8 cellular contexts compared by ENCODE assay signal in the genomic region with DNA sequence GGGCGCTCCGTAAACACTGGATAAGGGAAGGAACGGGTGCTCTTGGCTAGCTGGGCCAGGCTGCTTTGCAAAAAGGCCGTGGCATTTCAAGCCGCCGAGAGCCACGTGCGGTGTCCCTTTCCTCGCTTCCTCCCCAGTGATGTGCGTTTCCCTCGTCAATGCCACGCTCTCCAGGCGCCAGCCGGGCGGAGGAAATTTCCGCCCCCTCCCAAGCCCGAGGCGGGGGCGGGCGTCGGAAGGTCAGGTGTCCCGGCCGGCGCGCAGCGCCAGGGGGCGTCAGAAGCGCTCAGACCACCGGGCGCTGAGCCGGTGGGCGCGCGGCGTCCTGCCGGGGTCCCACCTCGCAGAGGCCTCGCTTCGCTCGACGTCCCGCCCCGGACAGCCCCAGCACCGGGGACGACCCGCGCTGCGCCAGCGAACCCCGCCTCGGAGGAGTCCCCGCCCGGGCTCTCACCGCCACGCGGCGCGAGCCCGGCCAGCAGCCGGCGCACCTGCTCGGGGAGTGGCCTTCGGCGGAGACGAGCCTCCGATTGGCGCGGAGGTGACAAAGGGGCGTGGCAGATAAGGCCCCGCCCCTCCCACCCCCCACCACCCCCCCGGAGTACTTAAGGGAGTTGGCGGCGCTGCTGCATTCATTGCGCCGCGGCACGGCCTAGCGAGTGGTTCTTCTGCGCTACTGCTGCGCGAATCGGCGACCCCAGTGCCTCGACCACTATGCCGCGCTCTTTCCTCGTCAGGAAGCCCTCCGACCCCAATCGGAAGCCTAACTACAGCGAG. TPM values are rescaled to one million over a fixed set of nuclear protein-coding genes. Genes with fewer than 3 reads are reported as not detected.
DNase-seq lines count a peak whose midpoint lies in the region; ATAC-seq and TF ChIP-seq lines count a peak whose summit lies in the region.

A gene (plus strand): TSS at position 635 of the 777 bp plus-strand sequence. CDS start 80 bp downstream, at position 715.

- H3K79me2 ChIP-seq in DND-41 (ENCODE audit: insufficient read depth, low read length) (no peaks in the 10 kb centered on the region), GM23248 (ENCODE audit: insufficient read depth) (peaks cover 47% of the 10 kb centered on the region), Loucy (ENCODE audit: insufficient read depth, low read length) (no peaks in the 10 kb centered on the region)

- H3K4me3 ChIP-seq in DND-41 (ENCODE audit: low read depth in 1 of 2, low read length in 2 of 2) (peak within 1 kb of the TSS in 1 of 2 experiments; percentile 55; a peak in 2 of 4 replicates), GM23248 (peak within 1 kb of the TSS; percentile 88), Loucy (ENCODE audit: low read length, poor library complexity, severe bottlenecking) (peak within 1 kb of the TSS; percentile 61), RWPE2 (ENCODE audit: severe bottlenecking) (peak within 1 kb of the TSS; percentile 34), neuronal stem cell (ENCODE audit: low read length in 2 of 2) (peak within 1 kb of the TSS; percentile 75 to 78)

- H2BK12ac ChIP-seq in neuronal stem cell (ENCODE audit: low read length), result peak within 1 kb of the TSS; percentile 66

- H3K18ac ChIP-seq in neuronal stem cell (ENCODE audit: low read length), result peak within 1 kb of the TSS; percentile 94

- H4K20me1 ChIP-seq in DND-41 (ENCODE audit: insufficient read depth, low read length) (peaks cover 33% of the 10 kb centered on the region), GM23248 (ENCODE audit: insufficient read depth) (no peaks in the 10 kb centered on the region), Loucy (ENCODE audit: insufficient read depth, low read length, poor library complexity, severe bottlenecking) (no peaks in the 10 kb centered on the region)

- H4K8ac ChIP-seq in neuronal stem cell (ENCODE audit: low read depth, low read length), result no peak within 1 kb of the TSS

- H2AK5ac ChIP-seq in neuronal stem cell (ENCODE audit: low read depth, low read length), result peak within 1 kb of the TSS; percentile 77

- peaks cover 26% of the 10 kb centered on the region for H3K27me3 ChIP-seq in DND-41 (ENCODE audit: insufficient read depth, low read length, poor library complexity)
- H3K27me3 ChIP-seq in GM23248 (replicated peaks; ENCODE audit: insufficient read depth), result no peaks in the 10 kb centered on the region
- H3K27me3 ChIP-seq in Loucy (ENCODE audit: insufficient read depth, low read length, poor library complexity, severe bottlenecking), result no peaks in the 10 kb centered on the region
- peaks cover 3% of the 10 kb centered on the region for H3K27me3 ChIP-seq in RWPE2 (ENCODE audit: insufficient read depth, poor library complexity, severe bottlenecking)
- peaks cover 56% of the 10 kb centered on the region for H3K27me3 ChIP-seq in foreskin keratinocyte
- H3K27me3 ChIP-seq in neuronal stem cell (ENCODE audit: control insufficient read depth in 3 of 3, insufficient read depth in 3 of 3, low read depth in 1 of 3, low read length in 3 of 3), result peaks cover 2 to 29% (median 15%) of the 10 kb centered on the region in 3 experiments

- H3K9ac ChIP-seq in DND-41 (ENCODE audit: low read depth, low read length) (peak within 1 kb of the TSS; percentile 46), GM23248 (peak within 1 kb of the TSS; percentile 96), Loucy (ENCODE audit: low read depth, low read length, poor library complexity, severe bottlenecking) (peak within 1 kb of the TSS; percentile 51), neuronal stem cell (ENCODE audit: low read depth, low read length, poor library complexity) (peak within 1 kb of the TSS; percentile 85)

- no peaks in the 10 kb centered on the region for H3K9me3 ChIP-seq in DND-41 (ENCODE audit: insufficient read depth, low read length, severe bottlenecking)
- H3K9me3 ChIP-seq in GM23248 (ENCODE audit: low read depth), result no peaks in the 10 kb centered on the region
- H3K9me3 ChIP-seq in Loucy (ENCODE audit: insufficient read depth, low read depth, low read length), result no peaks in the 10 kb centered on the region
- H3K9me3 ChIP-seq in RWPE2 (ENCODE audit: severe bottlenecking), result no peaks in the 10 kb centered on the region
- no peaks in the 10 kb centered on the region for H3K9me3 ChIP-seq in neuronal stem cell (replicated peaks in 1 of 2; ENCODE audit: control insufficient read depth in 2 of 2, insufficient read depth in 1 of 2, low read depth in 1 of 2, low read length in 2 of 2)

- in situ Hi-C loops in GM23248 (cut with MboI), result no loop called here

- H4K91ac ChIP-seq in neuronal stem cell (ENCODE audit: low read depth, low read length, poor library complexity), result no peak within 1 kb of the TSS

- H2BK15ac ChIP-seq in neuronal stem cell (ENCODE audit: low read length), result peak within 1 kb of the TSS; percentile 52

- H3F3A ChIP-seq in GM23248 (ENCODE audit: insufficient read depth), result peaks cover 41% of the 10 kb centered on the region
- H3F3A ChIP-seq in Loucy (ENCODE audit: low read depth), result no peaks in the 10 kb centered on the region

- H3K79me1 ChIP-seq in neuronal stem cell (ENCODE audit: low read depth, low read length), result peaks cover 3% of the 10 kb centered on the region

- ATAC-seq in DND-41 (ENCODE audit: insufficient read depth, low read depth) (peak; percentile 92), RWPE2 (ENCODE audit: low read depth) (peak; percentile 87), foreskin keratinocyte (peak; percentile 81)

- H2AFZ ChIP-seq in DND-41 (ENCODE audit: low read depth, low read length) (peak within 1 kb of the TSS; percentile 50; the same call in 1 of the 2 replicates), GM23248 (peak within 1 kb of the TSS; percentile 34; the same call in 1 of the 2 replicates), Loucy (ENCODE audit: low read length) (peak within 1 kb of the TSS; percentile 66; the same call in 1 of the 2 replicates), neuronal stem cell (ENCODE audit: low read length) (peak within 1 kb of the TSS; percentile 92)

- peak within 1 kb of the TSS; percentile 83 for H3K14ac ChIP-seq in neuronal stem cell (ENCODE audit: low read length)

- TF ChIP-seq CTCF in DND-41 (IDR thresholded peaks at IDR 0.05; ENCODE audit: borderline replicate concordance, extremely low read depth, low read length, poor library complexity, severe bottlenecking), result peak; percentile 39
- TF ChIP-seq CTCF in Loucy (conservative IDR thresholded peaks at IDR 0.05; ENCODE audit: low read length), result peak; percentile 65
- peak; percentile 99 for TF ChIP-seq CTCF in RWPE2 (IDR thresholded peaks at IDR 0.05; ENCODE audit: poor library complexity, severe bottlenecking)
- TF ChIP-seq CTCF in foreskin keratinocyte (conservative IDR thresholded peaks at IDR 0.05), result peak; percentile 69

- peak within 1 kb of the TSS; percentile 38 for H2BK120ac ChIP-seq in neuronal stem cell (ENCODE audit: low read depth, low read length)

- no peaks in the 10 kb centered on the region for H3K36me3 ChIP-seq in DND-41 (ENCODE audit: insufficient read depth, low read length)
- H3K36me3 ChIP-seq in GM23248 (ENCODE audit: low read depth), result no peaks in the 10 kb centered on the region; the same call in 1 of the 2 replicates
- H3K36me3 ChIP-seq in Loucy (ENCODE audit: insufficient read depth, low read length), result no peaks in the 10 kb centered on the region
- no peaks in the 10 kb centered on the region for H3K36me3 ChIP-seq in RWPE2 (ENCODE audit: low read depth)
- peaks cover 1 to 24% of the 10 kb centered on the region in 2 donors for H3K36me3 ChIP-seq in neuronal stem cell (replicated peaks in 1 of 2; ENCODE audit: control insufficient read depth in 2 of 2, insufficient read depth in 2 of 2, low read length in 2 of 2)

- H3K23ac ChIP-seq in neuronal stem cell (ENCODE audit: low read depth, low read length, poor library complexity), result peak within 1 kb of the TSS; percentile 99

- H3K27ac ChIP-seq in DND-41 (ENCODE audit: low read length) (no peak within 1 kb of the TSS), GM23248 (peak within 1 kb of the TSS; percentile 89), RWPE2 (ENCODE audit: poor library complexity, severe bottlenecking) (no peak within 1 kb of the TSS), foreskin keratinocyte (no peak within 1 kb of the TSS), neuronal stem cell (replicated peaks; ENCODE audit: low read length) (no peak within 1 kb of the TSS)

- peaks cover 26% of the 10 kb centered on the region for H3K4me1 ChIP-seq in DND-41 (ENCODE audit: insufficient read depth, low read length)
- H3K4me1 ChIP-seq in GM23248 (ENCODE audit: insufficient read depth), result peaks cover 34% of the 10 kb centered on the region
- H3K4me1 ChIP-seq in Loucy (ENCODE audit: insufficient read depth, low read length, poor library complexity, severe bottlenecking), result peaks cover 8% of the 10 kb centered on the region
- no peaks in the 10 kb centered on the region for H3K4me1 ChIP-seq in RWPE2 (ENCODE audit: insufficient read depth, poor library complexity, severe bottlenecking)
- H3K4me1 ChIP-seq in foreskin keratinocyte, result no peaks in the 10 kb centered on the region
- peaks cover 14 to 31% of the 10 kb centered on the region in 2 donors for H3K4me1 ChIP-seq in neuronal stem cell (ENCODE audit: control insufficient read depth in 2 of 2, insufficient read depth in 1 of 2, low read depth in 1 of 2, low read length in 2 of 2)

- peak; percentile 89 for DNase-seq in DND-41
- peak; percentile 95 for DNase-seq in GM23248
- peak; percentile 97 for DNase-seq in RWPE2 (ENCODE audit: low spot score)
- peak; percentile 76 for DNase-seq in activated gamma-delta T cell (lab: John Stamatoyannopoulos, UW)
- DNase-seq in foreskin keratinocyte, result peak in 1 of 2 donors; percentile 17
- peak; percentile 87 for DNase-seq in neuronal stem cell (ENCODE audit: low spot score)
- peak; percentile 51 for DNase-seq in stromal cell of bone marrow (ENCODE audit: low read depth)

- H3K4me2 ChIP-seq in DND-41 (ENCODE audit: insufficient read depth, low read length) (peak within 1 kb of the TSS; percentile 91), GM23248 (ENCODE audit: unreplicated experiment) (peak within 1 kb of the TSS; percentile 95), Loucy (ENCODE audit: low read depth, low read length, poor library complexity, severe bottlenecking) (peak within 1 kb of the TSS; percentile 90), neuronal stem cell (ENCODE audit: insufficient read depth, low read length, poor library complexity, severe bottlenecking) (peak within 1 kb of the TSS; percentile 87)

- 9 to 16% methylated on average over 44 to 74 of the region's 90 CpGs for WGBS in GM23248 (ENCODE audit: low coverage in 1 of 2, low lambda C conversion rate in 2 of 2, missing lambda C conversion rate in 2 of 2), 2 experiments
- WGBS in neuronal stem cell (ENCODE audit: extremely low coverage in 2 of 2, insufficient read length in 2 of 2, insufficient replicate concordance in 1 of 2), 2 donors, result no CpG with 5 or more reads among the region's 90 CpGs

- peak within 1 kb of the TSS; percentile 19 for H2BK5ac ChIP-seq in neuronal stem cell (ENCODE audit: low read length)

- no peak within 1 kb of the TSS for H3K4ac ChIP-seq in neuronal stem cell (ENCODE audit: low read length)

- H3K9me2 ChIP-seq in GM23248 (ENCODE audit: insufficient read depth) (no peaks in the 10 kb centered on the region), Loucy (replicated peaks; ENCODE audit: low read depth, low read length) (no peaks in the 10 kb centered on the region)

RNA-seq across cellular contexts. Expression of the gene that starts here (rescaled TPM):
- 2.4 and 7.6 TPM in 2 replicates for total RNA-seq in GM23248 (2014; rRNA removed; shearing (Covaris generic))
- 13.4 and 15.7 TPM in 2 replicates for polyA plus RNA-seq in GM23248 (2016; fragmentation: Nextera tagmentation; extraction: Ambion mirVana)
- 0.04 TPM in 1 of 2 replicates, not detected in the other for total RNA-seq in foreskin keratinocyte
- 0.04 TPM in 1 of 2 replicates, not detected in the other for polyA plus RNA-seq in foreskin keratinocyte
- 3.5 TPM for polyA plus RNA-seq in neuronal stem cell (2013, experiment 1 of 2)
- polyA plus RNA-seq in neuronal stem cell (2013, experiment 2 of 2), result 3.7 TPM

Comparison
In these comparisons a context has a peak if more than half of its experiments do, and no peak if none do; other contexts are left out.
1. RNA of the gene that starts here (polyA plus RNA-seq): 13.4 to 15.7 TPM in GM23248; 0.04 TPM in foreskin keratinocyte; every median in the first group is over 10 times any median in the second.
2. Peak in ATAC-seq in foreskin keratinocyte; RNA of the gene not detected or under 1 TPM.
3. H2AFZ ChIP-seq: peak in every context shown above with its lines; median percentile 92 in neuronal stem cell; 66 in Loucy; 50 in DND-41; 34 in GM23248.
4. H3K9ac ChIP-seq: peak in every context shown above with its lines; median percentile 96 in GM23248; 85 in neuronal stem cell; 51 in Loucy; 46 in DND-41.
5. CTCF ChIP-seq: peak in every context shown above with its lines; median percentile 99 in RWPE2; 69 in foreskin keratinocyte; 65 in Loucy; 39 in DND-41.
6. Peak in every context shown above with its lines, with median percentiles within 50 percentile points of each other: ATAC-seq and H3K4me2 ChIP-seq.